8 cellular contexts compared by ENCODE assay signal in genomic region chr9:125189361-125190289, GRCh38. TPM values are rescaled to one million over a fixed set of nuclear protein-coding genes. Genes with fewer than 3 reads are reported as not detected.
A peak's percentile ranks its signal among the peaks of the same experiment; 100 is the strongest.
DNase-seq lines count a peak whose midpoint lies in the region; ATAC-seq and TF ChIP-seq lines count a peak whose summit lies in the region.

Gene PPP6C (minus strand): TSS chr9:125189803. CDS start chr9:125189718, 85 bp downstream.

- no peaks in the 10 kb centered on the region for H3K9me3 Mint-ChIP-seq in type B pancreatic cell

- no peaks in the 10 kb centered on the region for H3K9me3 ChIP-seq in adipocyte (ENCODE audit: control insufficient read depth, low read length)

- peaks cover 4% of the 10 kb centered on the region for H3K36me3 Mint-ChIP-seq in type B pancreatic cell

- H3K4me3 ChIP-seq in adipocyte (ENCODE audit: low read length) = peak within 1 kb of the TSS; percentile 96

- intact Hi-C loops in cardiac septum (cut with DNase I) = loop anchor here (2.0 to 5.0 kb wide), 2 partner anchors 73 to 249 kb away; partner anchors contain the start of genes GAPVD1 and GOLGA1

- peak; percentile 85 to 98 (median 97) for DNase-seq in NCI-H1417 (lab: John Stamatoyannopoulos, UW)
- peak; percentile 95 for DNase-seq in SW480 (ENCODE audit: low spot score)
- DNase-seq in adipocyte (ENCODE audit: low read depth) = peak; percentile 98
- DNase-seq in cardiac septum (ENCODE audit: low spot score) = peak; percentile 98
- DNase-seq in pons (ENCODE audit: low spot score) = peak; percentile 94
- peak; percentile 98 for DNase-seq in type B pancreatic cell (ENCODE audit: extremely low spot score, unreplicated experiment)

- peak; percentile 96 for ATAC-seq in HG02763 (IDR thresholded peaks at IDR 0.05; ENCODE audit: unreplicated experiment)

- peak within 1 kb of the TSS; percentile 93 for H3K27ac Mint-ChIP-seq in type B pancreatic cell

- H3K4me1 ChIP-seq in adipocyte (ENCODE audit: control insufficient read depth, insufficient read depth, low read length) = peaks cover 31% of the 10 kb centered on the region

- H3K36me3 ChIP-seq in adipocyte (ENCODE audit: control insufficient read depth, insufficient read depth, low read length, severe bottlenecking) = no peaks in the 10 kb centered on the region

- TF ChIP-seq CTCF in GM12874 (IDR thresholded peaks at IDR 0.05; ENCODE audit: insufficient read depth, low read depth, low read length) (peak; percentile 83), type B pancreatic cell (conservative IDR thresholded peaks at IDR 0.05) (peak; percentile 64)

- no peaks in the 10 kb centered on the region for H3K27me3 Mint-ChIP-seq in type B pancreatic cell

- H3K27me3 ChIP-seq in adipocyte (replicated peaks; ENCODE audit: control insufficient read depth, insufficient read depth, low read length) = no peaks in the 10 kb centered on the region

- H3K4me1 Mint-ChIP-seq in type B pancreatic cell (ENCODE audit: unreplicated experiment) = peaks cover 11% of the 10 kb centered on the region

- peak within 1 kb of the TSS; percentile 98 for H3K9ac ChIP-seq in adipocyte (ENCODE audit: low read length)

- H3K4me3 Mint-ChIP-seq in type B pancreatic cell = peak within 1 kb of the TSS; percentile 95

RNA-seq across cellular contexts. Expression of gene PPP6C, which starts in this region (rescaled TPM):
- total RNA-seq in cardiac septum (32.5 TPM), type B pancreatic cell (ENCODE audit: low replicate concordance) (30.2 and 35.2 TPM in 2 replicates)

Comparison
In these comparisons a context has a peak if more than half of its experiments do, and no peak if none do; other contexts are left out.
1. Peak in every context shown above with its lines: DNase-seq, ATAC-seq and H3K4me3 ChIP-seq.